11 cellular contexts compared by ENCODE assay signal in the genomic region with DNA sequence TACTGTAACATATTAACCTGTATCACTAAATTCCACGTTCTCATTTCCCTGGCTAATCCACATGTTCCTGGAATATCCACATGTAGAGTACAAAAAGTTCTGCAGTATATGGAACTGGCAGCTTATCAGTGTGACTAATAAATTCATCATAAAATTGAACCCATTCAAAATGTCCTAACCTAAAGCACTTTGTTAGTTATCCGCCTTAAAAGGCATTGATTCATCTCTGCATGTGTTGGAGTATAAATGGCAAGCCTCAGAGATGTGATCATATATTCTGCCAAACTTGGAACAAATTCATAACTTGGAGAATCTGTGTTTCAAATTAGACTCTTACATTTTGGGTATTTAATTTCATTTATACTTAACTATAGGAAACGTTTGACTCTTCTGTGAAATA.
"Had no signal": no experiment of that assay in that cellular context is flagged by ENCODE, and none has a peak within 500 bp of the region (broad histone marks: within the 10 kb centered on the region; RNA-seq: fewer than 3 reads in every experiment).

No MANE protein-coding gene starts in this region.

- H3K27ac ChIP-seq: body of pancreas, dorsolateral prefrontal cortex, heart left ventricle, parathyroid adenoma had no signal

- H3K4me1 ChIP-seq: body of pancreas, parathyroid adenoma had no signal

- DNase-seq: activated CD4-positive, alpha-beta T cell treated with anti-CD3 and anti-CD28 coated beads for 4 hours; activated CD8-positive, alpha-beta memory T cell treated with anti-CD3 and anti-CD28 coated beads, Interleukin-2, amount 50 U/mL, for 48 hours; activated CD8-positive, alpha-beta T cell treated with anti-CD3 and anti-CD28 coated beads, Interleukin-2, amount 10 ng/mL, durations not matched to agents 7 days and 5 days; activated naive CD4-positive, alpha-beta T cell treated with Interleukin-2 at 50 U/mL for 16 hours; body of pancreas; cerebellar nuclear complex; dorsolateral prefrontal cortex; foreskin melanocyte; heart left ventricle; small intestine had no signal

- H3K4me3 ChIP-seq: body of pancreas, dorsolateral prefrontal cortex, heart left ventricle had no signal

- H3K27me3 ChIP-seq: body of pancreas, heart left ventricle had no signal

- ATAC-seq: activated CD8-positive, alpha-beta T cell treated with anti-CD3 and anti-CD28 coated beads, Interleukin-2, amount 10 ng/mL, durations not matched to agents 7 days and 5 days; body of pancreas; heart left ventricle had no signal
